In the genomic region with DNA sequence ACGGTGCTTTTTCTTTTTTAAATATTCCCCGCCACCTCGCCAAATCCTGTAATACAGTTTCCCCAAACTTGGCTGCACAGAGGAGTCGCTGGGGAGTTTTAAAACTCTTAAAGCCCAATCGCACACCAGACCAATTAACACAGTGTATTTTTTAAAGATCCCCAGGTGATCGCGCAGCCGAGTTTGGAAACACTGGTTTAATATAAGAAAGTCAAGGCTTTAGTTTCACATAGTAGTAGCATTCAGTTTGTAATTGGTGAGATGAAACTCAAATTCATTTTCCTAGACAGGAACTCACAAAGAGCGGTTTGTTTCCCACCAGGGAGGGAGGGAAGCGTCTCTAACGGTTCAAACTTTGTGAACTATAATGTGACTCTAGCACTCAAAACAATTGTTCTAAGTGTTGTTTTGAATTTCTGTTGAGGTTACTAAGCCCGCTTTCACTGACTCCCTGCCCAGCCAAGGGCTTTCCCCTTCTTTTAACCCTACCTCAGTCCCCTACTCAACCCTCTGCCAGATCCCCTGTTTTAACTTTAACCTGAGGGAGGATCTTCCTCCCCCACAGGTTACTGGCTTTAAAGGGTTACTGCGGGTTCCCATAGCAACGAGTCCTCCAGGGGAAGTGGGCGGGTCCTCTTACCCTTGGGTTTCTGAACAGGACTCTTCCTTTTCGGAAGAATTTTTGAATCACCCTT, we compare ENCODE assay signal across 8 cellular contexts. TPM values are rescaled to one million over a fixed set of nuclear protein-coding genes. Genes with fewer than 3 reads are reported as not detected.
DNase-seq lines count a peak whose midpoint lies in the region; ATAC-seq, FAIRE-seq and TF ChIP-seq lines count a peak whose summit lies in the region.

No MANE protein-coding gene starts in this region.

- DNase-seq in CD1c-positive myeloid dendritic cell (ENCODE audit: extremely low spot score) (peak; percentile 76), RPMI8226 (peak; percentile 77), GM12878 (ENCODE audit: low read depth, low spot score) (peak; percentile 17), iPS DF 4.7 (ENCODE audit: extremely low read depth, low spot score) (peak; percentile 69), retina (peak; percentile 82), NAMALWA (ENCODE audit: low spot score) (no peak)

- TSS peak; percentile 64 for BruUV-seq in GM12878 (replicated peaks; lab: Mats Ljungman, UMichigan)

- H3K27ac ChIP-seq in KMS-11, result peak overlapping the region; percentile 57
- peak overlapping the region; percentile 18; the same call in 1 of the 2 replicates for H3K27ac ChIP-seq in GM12878 (ENCODE audit: control insufficient read depth, insufficient read depth)

- TF ChIP-seq EP300 in GM12878 (IDR thresholded peaks at IDR 0.05; ENCODE audit: borderline replicate concordance in 1 of 2, control insufficient read depth in 1 of 2, low read depth in 2 of 2, low read length in 2 of 2), result no peak

- FAIRE-seq in GM12878 (lab: Jason Lieb, UNC), result peak; percentile 56

- H3K9ac ChIP-seq in KMS-11 (peak overlapping the region; percentile 53), GM12878 (ENCODE audit: control insufficient read depth, insufficient read depth, low read length) (no peak overlapping the region; the same call in 1 of the 2 replicates)

- TF ChIP-seq RAD21 in GM12878 (IDR thresholded peaks at IDR 0.05; ENCODE audit: insufficient read depth, low read depth, low read length), result no peak

- H3K79me2 ChIP-seq in KMS-11 (ENCODE audit: insufficient read depth, low read depth), result peaks cover 43% of the 10 kb centered on the region; the same call in 1 of the 2 replicates
- no peaks in the 10 kb centered on the region for H3K79me2 ChIP-seq in GM12878 (ENCODE audit: control insufficient read depth, insufficient read depth, low read length)

- SMC1A ChIA-PET in GM12878 (lab: Charles Lee; ENCODE audit: uncharacterized antibody, unreplicated experiment), result interaction anchor here (0.7 to 1.4 kb wide), 2 partner anchors 20 to 208 kb away, joined by 3 to 5 read pairs; no protein-coding TSS in a partner anchor

- peaks cover 12% of the 10 kb centered on the region for H3K4me1 ChIP-seq in KMS-11 (ENCODE audit: low read depth, poor library complexity, severe bottlenecking)
- H3K4me1 ChIP-seq in GM12878 (ENCODE audit: control insufficient read depth, insufficient read depth, low read length), result no peaks in the 10 kb centered on the region

- CTCF ChIA-PET in GM12878 (lab: Yijun Ruan, JAX), result no interaction called here

- no peaks in the 10 kb centered on the region for H4K20me1 ChIP-seq in KMS-11 (ENCODE audit: insufficient read depth)
- H4K20me1 ChIP-seq in GM12878 (ENCODE audit: control insufficient read depth, insufficient read depth), result no peaks in the 10 kb centered on the region

- WGBS in GM12878 (ENCODE audit: insufficient coverage, insufficient replicate concordance, low lambda C conversion rate, missing lambda C conversion rate), result 12% methylated on average over 16 of the region's 16 CpGs

- TF ChIP-seq CTCF in KMS-11 (conservative IDR thresholded peaks at IDR 0.05; ENCODE audit: low read depth, low read length), result no peak
- TF ChIP-seq CTCF in GM12878 (IDR thresholded peaks at IDR 0.05 in 2 of 3, conservative IDR thresholded peaks at IDR 0.05 in 1 of 3; ENCODE audit: control insufficient read depth in 2 of 3, extremely low read depth in 1 of 3, insufficient read depth in 1 of 3, low read depth in 3 of 3, low read length in 3 of 3), result no peak

- intact Hi-C loops in GM12878 (cut with micrococcal nuclease; ENCODE audit: unreplicated experiment), result loop anchor here (2.0 kb wide), 1 partner anchor 13 kb away; no protein-coding TSS in a partner anchor

- H3K27me3 ChIP-seq in KMS-11 (ENCODE audit: insufficient read depth, low read depth), result no peaks in the 10 kb centered on the region
- H3K27me3 ChIP-seq in GM12878 (replicated peaks in 1 of 2; ENCODE audit: control insufficient read depth in 2 of 2, insufficient read depth in 2 of 2, low read length in 1 of 2), result no peaks in the 10 kb centered on the region

- no peak overlapping the region for H3K4me3 ChIP-seq in KMS-11 (IDR thresholded peaks at IDR 0.05; ENCODE audit: insufficient read depth, low read depth, low read length)
- H3K4me3 ChIP-seq in GM12878, result peak overlapping the region; percentile 16

- RAD21 ChIA-PET in GM12878 (lab: Charles Lee; ENCODE audit: unreplicated experiment), result no interaction called here

- peak overlapping the region; percentile 64 for H3K4me2 ChIP-seq in KMS-11
- peak overlapping the region; percentile 26 for H3K4me2 ChIP-seq in GM12878 (ENCODE audit: control insufficient read depth, insufficient read depth)

- ATAC-seq in GM19467 (IDR thresholded peaks at IDR 0.05; ENCODE audit: unreplicated experiment) (peak; percentile 57), GM12878 (peak; percentile 72)

- H3K9me3 ChIP-seq in GM12878 (replicated peaks; ENCODE audit: control insufficient read depth, insufficient read depth, low read length), result no peaks in the 10 kb centered on the region

- peak overlapping the region; percentile 44; the same call in 1 of the 2 replicates for H2AFZ ChIP-seq in KMS-11 (ENCODE audit: low read depth)
- H2AFZ ChIP-seq in GM12878 (ENCODE audit: control insufficient read depth, low read depth, low read length), result no peak overlapping the region

- no peak for TF ChIP-seq POLR2A in GM12878 (IDR thresholded peaks at IDR 0.05; ENCODE audit: low read depth, low read length)

- in situ Hi-C loops in GM12878 (cut with MboI), result no loop called here

- POLR2A ChIA-PET in GM12878 (lab: Charles Lee), result no interaction called here

- H3K36me3 ChIP-seq in KMS-11 (ENCODE audit: insufficient read depth) (no peaks in the 10 kb centered on the region), GM12878 (ENCODE audit: control insufficient read depth in 2 of 2, insufficient read depth in 2 of 2, low read length in 1 of 2) (no peaks in the 10 kb centered on the region)

TF ChIP-seq in GM12878, 131 proteins besides CTCF, POLR2A, EP300 and RAD21:
- TF ChIP-seq, protein P1, sequence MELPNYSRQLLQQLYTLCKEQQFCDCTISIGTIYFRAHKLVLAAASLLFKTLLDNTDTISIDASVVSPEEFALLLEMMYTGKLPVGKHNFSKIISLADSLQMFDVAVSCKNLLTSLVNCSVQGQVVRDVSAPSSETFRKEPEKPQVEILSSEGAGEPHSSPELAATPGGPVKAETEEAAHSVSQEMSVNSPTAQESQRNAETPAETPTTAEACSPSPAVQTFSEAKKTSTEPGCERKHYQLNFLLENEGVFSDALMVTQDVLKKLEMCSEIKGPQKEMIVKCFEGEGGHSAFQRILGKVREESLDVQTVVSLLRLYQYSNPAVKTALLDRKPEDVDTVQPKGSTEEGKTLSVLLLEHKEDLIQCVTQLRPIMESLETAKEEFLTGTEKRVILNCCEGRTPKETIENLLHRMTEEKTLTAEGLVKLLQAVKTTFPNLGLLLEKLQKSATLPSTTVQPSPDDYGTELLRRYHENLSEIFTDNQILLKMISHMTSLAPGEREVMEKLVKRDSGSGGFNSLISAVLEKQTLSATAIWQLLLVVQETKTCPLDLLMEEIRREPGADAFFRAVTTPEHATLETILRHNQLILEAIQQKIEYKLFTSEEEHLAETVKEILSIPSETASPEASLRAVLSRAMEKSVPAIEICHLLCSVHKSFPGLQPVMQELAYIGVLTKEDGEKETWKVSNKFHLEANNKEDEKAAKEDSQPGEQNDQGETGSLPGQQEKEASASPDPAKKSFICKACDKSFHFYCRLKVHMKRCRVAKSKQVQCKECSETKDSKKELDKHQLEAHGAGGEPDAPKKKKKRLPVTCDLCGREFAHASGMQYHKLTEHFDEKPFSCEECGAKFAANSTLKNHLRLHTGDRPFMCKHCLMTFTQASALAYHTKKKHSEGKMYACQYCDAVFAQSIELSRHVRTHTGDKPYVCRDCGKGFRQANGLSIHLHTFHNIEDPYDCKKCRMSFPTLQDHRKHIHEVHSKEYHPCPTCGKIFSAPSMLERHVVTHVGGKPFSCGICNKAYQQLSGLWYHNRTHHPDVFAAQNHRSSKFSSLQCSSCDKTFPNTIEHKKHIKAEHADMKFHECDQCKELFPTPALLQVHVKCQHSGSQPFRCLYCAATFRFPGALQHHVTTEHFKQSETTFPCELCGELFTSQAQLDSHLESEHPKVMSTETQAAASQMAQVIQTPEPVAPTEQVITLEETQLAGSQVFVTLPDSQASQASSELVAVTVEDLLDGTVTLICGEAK (IDR thresholded peaks at IDR 0.05; ENCODE audit: borderline replicate concordance), result peak; percentile 26; the same call in 1 of the 2 replicates
- TF ChIP-seq YY1 (IDR thresholded peaks at IDR 0.05; ENCODE audit: low read depth, low read length) (no peak), RFX5 (IDR thresholded peaks at IDR 0.05; ENCODE audit: low read depth, low read length) (0 out of 2 replicates have a peak, but pooled peaks have one; percentile 49), HDAC6 (IDR thresholded peaks at IDR 0.05; ENCODE audit: unreplicated experiment) (no peak), MXI1 (IDR thresholded peaks at IDR 0.05; ENCODE audit: low read depth, low read length) (peak; percentile 69; the same call in 1 of the 2 replicates), BMI1 (IDR thresholded peaks at IDR 0.05; ENCODE audit: borderline replicate concordance) (peak; percentile 95), NBN (IDR thresholded peaks at IDR 0.05) (0 out of 2 replicates have a peak, but pooled peaks have one; percentile 21), NR2C1 (IDR thresholded peaks at IDR 0.05) (peak; percentile 22; the same call in 1 of the 2 replicates), BACH1 (IDR thresholded peaks at IDR 0.05; ENCODE audit: borderline replicate concordance) (no peak)

RNA-seq across cellular contexts. Expression of a gene that starts 25.7 kb away (rescaled TPM):
- 26.0 and 27.9 TPM in 2 replicates for total RNA-seq in GM12878 (2013; cell fraction: nucleolus; rRNA removed)
- 0.22 and 0.23 TPM in 2 replicates for total RNA-seq in GM12878 (2014; rRNA removed)
- total RNA-seq in GM12878 (2014; rRNA removed; fragmentation: Illumina TruSeq; extraction: Trizol), result 0.23 and 0.36 TPM in 2 replicates
- total RNA-seq in GM12878 (2021), result 0.31 and 0.82 TPM in 2 replicates
- polyA plus RNA-seq in GM12878 (2011; ENCODE audit: low read depth), result 1.1 TPM
- polyA plus RNA-seq in GM12878 (2011; rRNA removed), result 12.8 and 14.3 TPM in 2 replicates
- polyA plus RNA-seq in GM12878 (2011; cell fraction: cytosol; rRNA removed), result 8.8 and 9.1 TPM in 2 replicates
- 18.2 and 22.0 TPM in 2 replicates for polyA plus RNA-seq in GM12878 (2011; cell fraction: nucleus; rRNA removed)
- polyA plus RNA-seq in GM12878 (2012), result 0.53 and 0.62 TPM in 2 replicates
- polyA plus RNA-seq in GM12878 (2014; fragmentation: Illumina TruSeq; extraction: Trizol), result 0.25 and 0.34 TPM in 2 replicates
- under 1 TPM; 0.02 to 0.13 TPM for polyA plus RNA-seq in GM12878 (2014; fragmentation: Nextera tagmentation; extraction: Ambion mirVana)
- 0.16 and 0.24 TPM in 2 replicates for polyA plus RNA-seq in GM12878 (2014; rRNA removed)
- under 1 TPM; 0.04 to 0.20 TPM for polyA plus RNA-seq in GM12878 (2016; fragmentation: Nextera tagmentation; extraction: Ambion mirVana)
- polyA minus RNA-seq in GM12878 (2011; rRNA and poly(A)+ RNA removed), result 21.4 and 27.1 TPM in 2 replicates
- polyA minus RNA-seq in GM12878 (2011; cell fraction: cytosol; rRNA and poly(A)+ RNA removed), result 6.0 and 6.7 TPM in 2 replicates
- 19.3 and 25.3 TPM in 2 replicates for polyA minus RNA-seq in GM12878 (2011; cell fraction: nucleus; rRNA and poly(A)+ RNA removed)
